In the genomic region with DNA sequence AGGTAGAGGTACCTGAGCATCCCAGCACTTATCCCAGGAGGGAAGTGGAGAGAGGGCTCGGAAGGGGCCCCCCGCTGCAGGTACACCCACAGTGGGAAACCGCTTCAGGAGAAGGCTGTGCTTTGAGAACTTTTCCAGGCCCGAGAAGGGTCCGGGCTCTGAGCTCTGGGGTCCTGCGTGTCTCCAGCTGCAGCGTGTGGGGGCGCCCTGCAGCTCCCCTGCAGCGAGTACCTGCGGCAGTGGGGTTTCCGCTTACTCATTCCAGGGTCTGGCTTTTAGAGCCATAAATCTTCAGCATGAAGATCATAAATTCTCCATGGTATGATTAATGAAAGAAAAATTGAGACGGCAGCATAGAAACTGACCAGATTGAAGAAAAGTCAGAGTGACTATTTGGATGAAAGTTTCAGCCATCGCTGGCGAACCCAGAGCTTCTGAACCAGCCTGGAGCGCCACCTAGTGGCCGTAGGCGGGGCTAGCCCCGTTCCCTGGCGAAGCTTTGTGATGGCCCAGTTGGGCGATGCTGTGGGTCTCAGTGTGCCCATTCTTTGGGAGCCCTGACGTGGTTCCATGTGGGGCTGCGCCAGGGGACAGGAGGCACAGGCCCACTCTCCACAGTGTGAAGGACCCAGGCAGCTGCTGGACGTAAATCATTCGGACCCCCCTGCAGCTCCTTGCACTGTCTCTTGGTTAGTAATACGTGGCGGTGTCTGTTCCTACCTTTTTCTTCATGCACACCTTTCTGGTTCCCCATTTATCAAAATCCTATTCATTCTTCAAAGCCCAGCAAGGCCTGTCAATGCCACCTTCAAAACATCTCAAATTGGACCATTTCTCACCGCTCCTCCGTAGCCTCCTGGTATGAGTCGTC, we compare ENCODE assay signal across 8 cellular contexts.
DNase-seq lines count a peak whose midpoint lies in the region; ATAC-seq and TF ChIP-seq lines count a peak whose summit lies in the region.

No MANE protein-coding gene starts in this region.

- no peaks in the 10 kb centered on the region for H3K36me3 Mint-ChIP-seq in progenitor cell of endocrine pancreas (ENCODE audit: insufficient read depth)

- TF ChIP-seq POLR2A in uterus (IDR thresholded peaks at IDR 0.05): no peak

- H3K27ac ChIP-seq in uterus: no peak overlapping the region

- H3K4me1 ChIP-seq in uterus: no peaks in the 10 kb centered on the region

- ATAC-seq in SK-N-SH treated with all-trans-retinoic acid at 6 μM for 48 hours (peak; percentile 94), Right ventricle myocardium inferior (peak; percentile 61)

- H3K4me3 Mint-ChIP-seq in progenitor cell of endocrine pancreas (ENCODE audit: low read depth): peak overlapping the region; percentile 32

- H3K27me3 Mint-ChIP-seq in progenitor cell of endocrine pancreas: no peaks in the 10 kb centered on the region

- no peaks in the 10 kb centered on the region for H3K36me3 ChIP-seq in uterus

- DNase-seq in GM04504 (ENCODE audit: low read depth) (peak; percentile 23), KG1 (lab: John Stamatoyannopoulos, UW) (peak; percentile 46), Right ventricle myocardium inferior (ENCODE audit: missing footprints) (peak; percentile 87), progenitor cell of endocrine pancreas (ENCODE audit: low spot score, unreplicated experiment) (peak; percentile 88), uterus (peak; percentile 77 to 82), GF-D8 (lab: John Stamatoyannopoulos, UW) (no peak)
- peak; percentile 70 for DNase-seq in activated naive CD4-positive, alpha-beta T cell treated with anti-CD3 and anti-CD28 coated beads, Interleukin-2, amount 50 U/mL, for 16 hours

- H3K27me3 ChIP-seq in uterus: no peaks in the 10 kb centered on the region

- intact Hi-C loops in Right ventricle myocardium inferior (cut with DNase I) (loop anchor here (1.0 to 2.0 kb wide), 3 partner anchors 75 to 203 kb away; no protein-coding TSS in a partner anchor), uterus (cut with DNase I; ENCODE audit: low total_unique reads) (loop anchor here (5.0 to 10.0 kb wide), 2 partner anchors 138 to 201 kb away; a partner anchor contains a TSS)

- H3K9me3 Mint-ChIP-seq in progenitor cell of endocrine pancreas (ENCODE audit: low read depth): no peaks in the 10 kb centered on the region

- TF ChIP-seq CTCF in progenitor cell of endocrine pancreas (IDR thresholded peaks at IDR 0.05; ENCODE audit: unreplicated experiment) (peak; percentile 100), uterus (IDR thresholded peaks at IDR 0.05) (peak; percentile 92 to 98 (median 94))

- H3K4me3 ChIP-seq in uterus: no peak overlapping the region

- no peak overlapping the region for H3K27ac Mint-ChIP-seq in progenitor cell of endocrine pancreas

- no peaks in the 10 kb centered on the region for H3K4me1 Mint-ChIP-seq in progenitor cell of endocrine pancreas (ENCODE audit: low read depth)

- H3K9me3 ChIP-seq in uterus: no peaks in the 10 kb centered on the region

TF ChIP-seq in SK-N-SH treated with all-trans-retinoic acid at 6 μM for 48 hours, 23 proteins besides CTCF, POLR2A, EP300 and RAD21:
- no peak for TF ChIP-seq SNAI2 (CRISPR knock-in tag; IDR thresholded peaks at IDR 0.05)
- TF ChIP-seq, protein P1, sequence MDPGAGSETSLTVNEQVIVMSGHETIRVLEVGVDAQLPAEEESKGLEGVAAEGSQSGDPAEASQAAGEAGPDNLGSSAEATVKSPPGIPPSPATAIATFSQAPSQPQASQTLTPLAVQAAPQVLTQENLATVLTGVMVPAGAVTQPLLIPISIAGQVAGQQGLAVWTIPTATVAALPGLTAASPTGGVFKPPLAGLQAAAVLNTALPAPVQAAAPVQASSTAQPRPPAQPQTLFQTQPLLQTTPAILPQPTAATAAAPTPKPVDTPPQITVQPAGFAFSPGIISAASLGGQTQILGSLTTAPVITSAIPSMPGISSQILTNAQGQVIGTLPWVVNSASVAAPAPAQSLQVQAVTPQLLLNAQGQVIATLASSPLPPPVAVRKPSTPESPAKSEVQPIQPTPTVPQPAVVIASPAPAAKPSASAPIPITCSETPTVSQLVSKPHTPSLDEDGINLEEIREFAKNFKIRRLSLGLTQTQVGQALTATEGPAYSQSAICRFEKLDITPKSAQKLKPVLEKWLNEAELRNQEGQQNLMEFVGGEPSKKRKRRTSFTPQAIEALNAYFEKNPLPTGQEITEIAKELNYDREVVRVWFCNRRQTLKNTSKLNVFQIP (CRISPR knock-in tag; IDR thresholded peaks at IDR 0.05; ENCODE audit: borderline replicate concordance, low read depth): no peak
TF ChIP-seq in SK-N-SH treated with all-trans-retinoic acid at 6 μM for 48 hours: peak in this region for 0.
